ENCODE assay signal across 12 cellular contexts in genomic region chr21:25464275-25464674, GRCh38.
DNase-seq lines count a peak whose midpoint lies in the region; ATAC-seq and TF ChIP-seq lines count a peak whose summit lies in the region.
"Had no signal": no experiment of that assay in that cellular context is flagged by ENCODE, and none has a peak within 500 bp of the region (broad histone marks: within the 10 kb centered on the region; RNA-seq: fewer than 3 reads in every experiment).

No MANE protein-coding gene starts in this region.

- no peaks in the 10 kb centered on the region for H3K9me2 ChIP-seq in MM.1S (replicated peaks; ENCODE audit: insufficient read depth, low read length)

- H2AFZ ChIP-seq in MM.1S (ENCODE audit: low read length), result no peak overlapping the region

- no peak for DNase-seq in CD8-positive, alpha-beta memory T cell
- DNase-seq in MM.1S (no peak), NCI-H2107 (lab: John Stamatoyannopoulos, UW) (no peak), UCSD-AML1 (lab: John Stamatoyannopoulos, UW; ENCODE audit: unreplicated experiment) (no peak)
- DNase-seq in effector memory CD4-positive, alpha-beta T cell, result no peak
- DNase-seq: activated CD8-positive, alpha-beta memory T cell treated with anti-CD3 and anti-CD28 coated beads, Interleukin-2, amount 50 U/mL, for 4 hours; kidney glomerular epithelial cell; NCI-H1417; Peyer's patch had no signal

- peaks cover 11 to 33% (median 29%) of the 10 kb centered on the region in 3 donors for H3K4me1 Mint-ChIP-seq in CD8-positive, alpha-beta memory T cell
- peaks cover 89% of the 10 kb centered on the region for H3K4me1 Mint-ChIP-seq in activated naive CD4-positive, alpha-beta T cell treated with anti-CD3 and anti-CD28 coated beads, Interleukin-2, amount 50 U/mL, for 24 hours

- H3K4me1 ChIP-seq in CD8-positive, alpha-beta memory T cell (ENCODE audit: insufficient read depth, low read length), result no peaks in the 10 kb centered on the region
- peaks cover 12% of the 10 kb centered on the region for H3K4me1 ChIP-seq in MM.1S (ENCODE audit: low read length)
- no peaks in the 10 kb centered on the region for H3K4me1 ChIP-seq in effector memory CD4-positive, alpha-beta T cell (ENCODE audit: control insufficient read depth, insufficient read depth, low read length, poor library complexity, severe bottlenecking)
- H3K4me1 ChIP-seq: Peyer's patch had no signal

- no peaks in the 10 kb centered on the region for H3K27me3 ChIP-seq in CD8-positive, alpha-beta memory T cell (ENCODE audit: insufficient read depth, low read length, poor library complexity, severe bottlenecking)
- no peaks in the 10 kb centered on the region for H3K27me3 ChIP-seq in MM.1S (replicated peaks; ENCODE audit: insufficient read depth, low read length)
- H3K27me3 ChIP-seq in effector memory CD4-positive, alpha-beta T cell (replicated peaks; ENCODE audit: control insufficient read depth, insufficient read depth, low read length, poor library complexity, severe bottlenecking), result no peaks in the 10 kb centered on the region
- H3K27me3 ChIP-seq: Peyer's patch had no signal

- H3K79me2 ChIP-seq in MM.1S (ENCODE audit: low read length), result no peaks in the 10 kb centered on the region

- H3K9me3 Mint-ChIP-seq in CD8-positive, alpha-beta memory T cell, result no peaks in the 10 kb centered on the region
- peaks cover 26% of the 10 kb centered on the region for H3K9me3 Mint-ChIP-seq in activated naive CD4-positive, alpha-beta T cell treated with anti-CD3 and anti-CD28 coated beads, Interleukin-2, amount 50 U/mL, for 24 hours

- no peaks in the 10 kb centered on the region for H4K20me1 ChIP-seq in MM.1S (ENCODE audit: insufficient read depth, low read length)

- no peaks in the 10 kb centered on the region for H3K9me3 ChIP-seq in CD8-positive, alpha-beta memory T cell (ENCODE audit: low read length)
- H3K9me3 ChIP-seq in MM.1S (replicated peaks; ENCODE audit: insufficient read depth, low read length), result no peaks in the 10 kb centered on the region
- no peaks in the 10 kb centered on the region for H3K9me3 ChIP-seq in effector memory CD4-positive, alpha-beta T cell (ENCODE audit: control insufficient read depth, low read length)
- H3K9me3 ChIP-seq: Peyer's patch had no signal

- no peak overlapping the region for H3K4me3 ChIP-seq in CD8-positive, alpha-beta memory T cell (ENCODE audit: low read length)
- no peak overlapping the region for H3K4me3 ChIP-seq in MM.1S (ENCODE audit: low read length)
- no peak overlapping the region for H3K4me3 ChIP-seq in effector memory CD4-positive, alpha-beta T cell (ENCODE audit: insufficient read depth, low read depth, low read length, poor library complexity, severe bottlenecking)
- H3K4me3 ChIP-seq: Peyer's patch had no signal

- no peaks in the 10 kb centered on the region for H3K36me3 Mint-ChIP-seq in CD8-positive, alpha-beta memory T cell
- H3K36me3 Mint-ChIP-seq in activated naive CD4-positive, alpha-beta T cell treated with anti-CD3 and anti-CD28 coated beads, Interleukin-2, amount 50 U/mL, for 24 hours, result peaks cover 29% of the 10 kb centered on the region

- no peaks in the 10 kb centered on the region for H3K27me3 Mint-ChIP-seq in CD8-positive, alpha-beta memory T cell
- H3K27me3 Mint-ChIP-seq in activated naive CD4-positive, alpha-beta T cell treated with anti-CD3 and anti-CD28 coated beads, Interleukin-2, amount 50 U/mL, for 24 hours, result no peaks in the 10 kb centered on the region

- H3K27ac ChIP-seq in CD8-positive, alpha-beta memory T cell (ENCODE audit: low read depth, low read length), result no peak overlapping the region
- H3K27ac ChIP-seq in MM.1S (ENCODE audit: low read length), result no peak overlapping the region
- no peak overlapping the region for H3K27ac ChIP-seq in effector memory CD4-positive, alpha-beta T cell (ENCODE audit: insufficient read depth, low read length, poor library complexity, severe bottlenecking)
- H3K27ac ChIP-seq: Peyer's patch had no signal

- no peak overlapping the region for H3K9ac ChIP-seq in MM.1S (ENCODE audit: low read length)

- H3K27ac Mint-ChIP-seq in CD8-positive, alpha-beta memory T cell, result peak overlapping the region in 5 of 8 donors; percentile 12 to 55 (median 49)
- peak overlapping the region; percentile 97 for H3K27ac Mint-ChIP-seq in activated naive CD4-positive, alpha-beta T cell treated with anti-CD3 and anti-CD28 coated beads, Interleukin-2, amount 50 U/mL, for 24 hours

- no peak overlapping the region for H3K4me3 Mint-ChIP-seq in CD8-positive, alpha-beta memory T cell
- peak overlapping the region; percentile 64 for H3K4me3 Mint-ChIP-seq in activated naive CD4-positive, alpha-beta T cell treated with anti-CD3 and anti-CD28 coated beads, Interleukin-2, amount 50 U/mL, for 24 hours

- no peaks in the 10 kb centered on the region for H3K36me3 ChIP-seq in CD8-positive, alpha-beta memory T cell (ENCODE audit: insufficient read depth, low read length)
- H3K36me3 ChIP-seq in MM.1S (replicated peaks; ENCODE audit: insufficient read depth, low read length), result no peaks in the 10 kb centered on the region
- H3K36me3 ChIP-seq in effector memory CD4-positive, alpha-beta T cell (ENCODE audit: control insufficient read depth, insufficient read depth, low read length), result no peaks in the 10 kb centered on the region
- H3K36me3 ChIP-seq: Peyer's patch had no signal

- H3F3A ChIP-seq in MM.1S (ENCODE audit: insufficient read depth, low read length), result 0 out of 2 replicates have a peak, but pooled peaks cover 4% of the 10 kb centered on the region

- CTCF ChIA-PET in CD8-positive, alpha-beta memory T cell (lab: Charles Lee), result no interaction called here

- no peak for TF ChIP-seq CTCF in MM.1S (IDR thresholded peaks at IDR 0.05; ENCODE audit: low read length)

- peak; percentile 58 for ATAC-seq in GM19023 (IDR thresholded peaks at IDR 0.05; ENCODE audit: unreplicated experiment)
- ATAC-seq in HG02973 (IDR thresholded peaks at IDR 0.05; ENCODE audit: unreplicated experiment), result peak; percentile 64

- POLR2A ChIA-PET in CD8-positive, alpha-beta memory T cell (lab: Charles Lee), result no interaction called here

- H3K4me2 ChIP-seq in MM.1S (ENCODE audit: low read depth, low read length), result no peak overlapping the region
